1 cellular context compared by ENCODE assay signal in the genomic region with DNA sequence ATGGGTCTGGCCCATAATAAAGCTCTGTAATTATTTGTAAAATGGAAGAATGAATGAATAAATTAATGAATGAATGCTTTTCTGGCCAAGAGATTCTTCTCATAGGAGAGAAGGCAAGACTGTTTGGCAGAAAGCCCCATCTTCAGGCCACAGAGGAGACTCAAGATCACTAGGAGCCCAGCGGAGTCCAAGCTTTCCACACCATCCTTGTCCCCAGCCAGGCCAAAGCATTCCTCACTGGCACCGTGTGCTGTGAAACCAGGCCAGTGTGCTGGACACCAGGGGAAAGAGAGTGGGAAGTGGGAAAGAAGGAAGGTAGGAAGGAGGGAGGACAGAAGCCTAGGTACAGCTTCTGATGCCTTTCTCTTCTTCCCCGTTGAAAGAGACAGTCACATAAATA.
TF ChIP-seq lines count a peak whose summit lies in the region.

No MANE protein-coding gene starts in this region.

TF ChIP-seq in HepG2, 621 proteins besides CTCF, POLR2A, EP300 and RAD21 (continued from another document):
- TF ChIP-seq ZNF362 (CRISPR knock-in tag; IDR thresholded peaks at IDR 0.05; ENCODE audit: borderline replicate concordance) (no peak), ZNF563 (CRISPR knock-in tag; IDR thresholded peaks at IDR 0.05) (no peak), ZNF782 (CRISPR knock-in tag; IDR thresholded peaks at IDR 0.05; ENCODE audit: borderline replicate concordance) (no peak), ATM (IDR thresholded peaks at IDR 0.05; ENCODE audit: borderline replicate concordance) (no peak), SMARCC2 (IDR thresholded peaks at IDR 0.05) (no peak), ETV6 (CRISPR knock-in tag; conservative IDR thresholded peaks at IDR 0.05) (no peak), SIX4 (CRISPR knock-in tag; IDR thresholded peaks at IDR 0.05) (no peak)
